Comparison of ENCODE assay signal across 1 cellular context in genomic region chr19:16084067-16084685, GRCh38.
TF ChIP-seq lines count a peak whose summit lies in the region.

No MANE protein-coding gene starts in this region.

TF ChIP-seq in K562, 482 proteins besides CTCF, POLR2A, EP300 and RAD21:
- 0 out of 2 replicates have a peak, but pooled peaks have one; percentile 43 for TF ChIP-seq POLR2G (IDR thresholded peaks at IDR 0.05; ENCODE audit: low read depth, low read length)
- TF ChIP-seq PHTF2 (CRISPR knock-in tag; IDR thresholded peaks at IDR 0.05) = no peak
TF ChIP-seq in K562: peak in this region for 1.
